Comparison of ENCODE assay signal across 10 cellular contexts in genomic region chr1:27504588-27505419, GRCh38. TPM values are rescaled to one million over a fixed set of nuclear protein-coding genes. Genes with fewer than 3 reads are reported as not detected.
DNase-seq lines count a peak whose midpoint lies in the region; ATAC-seq and TF ChIP-seq lines count a peak whose summit lies in the region.
"Had no signal": no experiment of that assay in that cellular context is flagged by ENCODE, and none has a peak within 500 bp of the region (broad histone marks: within the 10 kb centered on the region; RNA-seq: fewer than 3 reads in every experiment).

No MANE protein-coding gene starts in this region.

- DNase-seq in Peyer's patch (peak in 1 of 3 donors; percentile 57), mesendoderm (peak; percentile 74), thoracic aorta (ENCODE audit: low spot score) (no peak), amniotic stem cell (lab: John Stamatoyannopoulos, UW) (no peak), CD1c-positive myeloid dendritic cell (ENCODE audit: extremely low spot score) (no peak)
- DNase-seq: NCI-H2171 had no signal

- no peak overlapping the region for H3K9ac ChIP-seq in mesendoderm (ENCODE audit: low read length)

- H3K9me3 ChIP-seq in Peyer's patch = no peaks in the 10 kb centered on the region
- no peaks in the 10 kb centered on the region for H3K9me3 ChIP-seq in esophagus (ENCODE audit: control insufficient read depth in 2 of 2, insufficient read depth in 1 of 2, low read depth in 1 of 2, low read length in 1 of 2)
- no peaks in the 10 kb centered on the region for H3K9me3 ChIP-seq in thoracic aorta

- TF ChIP-seq POLR2A in Peyer's patch (IDR thresholded peaks at IDR 0.05) = no peak

- H2BK5ac ChIP-seq in mesendoderm (ENCODE audit: low read length) = no peak overlapping the region

- ATAC-seq in thoracic aorta (ENCODE audit: insufficient number of reproducible peaks, low FRiP score, low read depth) = peak; percentile 50
- no peak for ATAC-seq in activated CD4-positive, CD25-positive, alpha-beta regulatory T cell treated with anti-CD3 and anti-CD28 coated beads, Interleukin-2, amount 50 U/mL, for 24 hours
- no peak for ATAC-seq in GM19395 (IDR thresholded peaks at IDR 0.05; ENCODE audit: unreplicated experiment)
- ATAC-seq: activated T-helper 17 cell treated with anti-CD3 and anti-CD28 coated beads, Interleukin-2, amount 50 U/mL, for 72 hours had no signal

- H4K5ac ChIP-seq in mesendoderm (ENCODE audit: low read length) = no peak overlapping the region

- no peak overlapping the region for H2BK15ac ChIP-seq in mesendoderm (replicated peaks; ENCODE audit: low read depth)

- H3K27ac ChIP-seq in Peyer's patch = peak overlapping the region; percentile 35 to 88 (median 66)
- peak overlapping the region; percentile 94 to 95 for H3K27ac ChIP-seq in esophagus (ENCODE audit: low read depth in 2 of 2, low read length in 1 of 2)
- peak overlapping the region; percentile 18 for H3K27ac ChIP-seq in mesendoderm (ENCODE audit: low read depth, low read length)
- peak overlapping the region; percentile 93 to 94 for H3K27ac ChIP-seq in thoracic aorta

- no peak overlapping the region for H2BK120ac ChIP-seq in mesendoderm (ENCODE audit: low read depth, low read length)

- peak overlapping the region; percentile 82 for H3K4ac ChIP-seq in mesendoderm (ENCODE audit: low read depth, low read length)

- TF ChIP-seq CTCF in Peyer's patch (IDR thresholded peaks at IDR 0.05) = no peak
- TF ChIP-seq CTCF in thoracic aorta (IDR thresholded peaks at IDR 0.05) = no peak

- H3K36me3 ChIP-seq in Peyer's patch (no peaks in the 10 kb centered on the region), esophagus (ENCODE audit: control insufficient read depth in 2 of 2, insufficient read depth in 2 of 2, low read length in 1 of 2) (no peaks in the 10 kb centered on the region), mesendoderm (ENCODE audit: control insufficient read depth, insufficient read depth, low read length) (no peaks in the 10 kb centered on the region), thoracic aorta (no peaks in the 10 kb centered on the region)

- H3K23ac ChIP-seq in mesendoderm (ENCODE audit: low read length) = no peak overlapping the region

- H4K8ac ChIP-seq in mesendoderm (ENCODE audit: low read depth, low read length) = no peak overlapping the region

- H3K4me1 ChIP-seq in Peyer's patch (peaks cover 0 to 36% (median 2%) of the 10 kb centered on the region in 4 donors), esophagus (ENCODE audit: control insufficient read depth in 2 of 2, insufficient read depth in 2 of 2, low read length in 1 of 2) (peaks cover 0 to 11% of the 10 kb centered on the region in 2 donors), mesendoderm (ENCODE audit: control insufficient read depth, low read depth, low read length) (no peaks in the 10 kb centered on the region), thoracic aorta (ENCODE audit: control insufficient read depth in 1 of 2, low read depth in 2 of 2) (peaks cover 11 to 28% of the 10 kb centered on the region in 2 donors)

- peak overlapping the region; percentile 43 for H3K18ac ChIP-seq in mesendoderm (ENCODE audit: low read length)

- H3K79me1 ChIP-seq in mesendoderm (ENCODE audit: low read length) = no peaks in the 10 kb centered on the region

- no peak overlapping the region for H2AK5ac ChIP-seq in mesendoderm (ENCODE audit: low read length)

- WGBS in esophagus, 2 donors = 14 to 30% methylated on average over 13 of the region's 13 CpGs
- WGBS in mesendoderm (ENCODE audit: extremely low coverage, insufficient coverage, low lambda C conversion rate) = no CpG with 5 or more reads among the region's 13 CpGs

- no peaks in the 10 kb centered on the region for H3K79me2 ChIP-seq in mesendoderm (ENCODE audit: control insufficient read depth, insufficient read depth, low read length)

- H3K56ac ChIP-seq in mesendoderm (ENCODE audit: low read length) = peak overlapping the region; percentile 80

- H3K27me3 ChIP-seq in Peyer's patch (no peaks in the 10 kb centered on the region), esophagus (ENCODE audit: control insufficient read depth in 1 of 2, insufficient read depth in 2 of 2, low read length in 2 of 2) (no peaks in the 10 kb centered on the region), mesendoderm (ENCODE audit: insufficient read depth, low read length, poor library complexity) (no peaks in the 10 kb centered on the region), thoracic aorta (replicated peaks; ENCODE audit: insufficient read depth) (no peaks in the 10 kb centered on the region)

- H3K4me2 ChIP-seq in mesendoderm (ENCODE audit: low read length) = no peak overlapping the region

- H3K4me3 ChIP-seq in Peyer's patch = no peak overlapping the region
- no peak overlapping the region for H3K4me3 ChIP-seq in esophagus (ENCODE audit: low read depth in 1 of 2, low read length in 2 of 2)
- H3K4me3 ChIP-seq in mesendoderm (ENCODE audit: low read length) = no peak overlapping the region
- peak overlapping the region; percentile 1 for H3K4me3 ChIP-seq in thoracic aorta

RNA-seq across cellular contexts. Expression of gene WASF2, which starts 14.8 kb away (rescaled TPM):
- total RNA-seq in Peyer's patch (10 to 100 TPM; 52.5 to 74.5 (median 57.5) TPM), thoracic aorta (10 to 100 TPM; 60.1 to 83.7 TPM)
- polyA plus RNA-seq in esophagus = 10 to 100 TPM; 47.8 TPM
- polyA plus RNA-seq in mesendoderm (2013, experiment 1 of 2) = 45.4 TPM
- 46.2 TPM for polyA plus RNA-seq in mesendoderm (2013, experiment 2 of 2)

Comparison
In these comparisons a context has a peak if more than half of its experiments do, and no peak if none do; other contexts are left out.
1. H3K27ac ChIP-seq: peak in every context shown above with its lines; median percentile 94 in esophagus; 94 in thoracic aorta; 66 in Peyer's patch; 18 in mesendoderm.